ENCODE assay signal across 7 cellular contexts in genomic region chr13:23067129-23067528, GRCh38.
"Had no signal": no experiment of that assay in that cellular context is flagged by ENCODE, and none has a peak within 500 bp of the region (broad histone marks: within the 10 kb centered on the region; RNA-seq: fewer than 3 reads in every experiment).

No MANE protein-coding gene starts in this region.

- FAIRE-seq: H1, H54, HTR-8/SVneo, K562 had no signal

- H2AFZ ChIP-seq: GM23338 had no signal

- ATAC-seq: GM23338, K562 had no signal

- DNase-seq: H9, HCEC 1CT had no signal

- H3K4me3 ChIP-seq: GM23338, K562 had no signal

- H3K9me3 Mint-ChIP-seq: GM23338 had no signal

- H3K4me1 Mint-ChIP-seq: GM23338 had no signal

- H3K4me3 Mint-ChIP-seq: GM23338, H9 had no signal

- H3K4me2 ChIP-seq: GM23338 had no signal

- H3K27ac Mint-ChIP-seq: GM23338, H9 had no signal
